In genomic region chr6:52124126-52125121, GRCh38 we compare ENCODE assay signal across 20 cellular contexts. TPM values are rescaled to one million over a fixed set of nuclear protein-coding genes. Genes with fewer than 3 reads are reported as not detected.
DNase-seq lines count a peak whose midpoint lies in the region; FAIRE-seq and TF ChIP-seq lines count a peak whose summit lies in the region.
"Had no signal": no experiment of that assay in that cellular context is flagged by ENCODE, and none has a peak within 500 bp of the region (broad histone marks: within the 10 kb centered on the region; RNA-seq: fewer than 3 reads in every experiment).

No MANE protein-coding gene starts in this region.

- H2BK5ac ChIP-seq in mesenchymal stem cell (ENCODE audit: low read depth, low read length, poor library complexity, severe bottlenecking) = peak overlapping the region; percentile 93

- no peak overlapping the region for H3K9ac ChIP-seq in kidney (ENCODE audit: low read length in 2 of 2)
- H3K9ac ChIP-seq in mesenchymal stem cell (ENCODE audit: low read length) = no peak overlapping the region
- H3K9ac ChIP-seq: BLaER1 treated with 17β-estradiol and CSF1 and Interleukin-3, amounts not matched to agents 10 nM and 100 nM had no signal

- H3K27me3 ChIP-seq in Caco-2 (replicated peaks; ENCODE audit: control insufficient read depth, insufficient read depth, low read length) (no peaks in the 10 kb centered on the region), mesenchymal stem cell (ENCODE audit: control insufficient read depth in 1 of 2, insufficient read depth in 1 of 2, low read length in 2 of 2) (peaks cover 0 to 6% of the 10 kb centered on the region in 2 experiments), testis (no peaks in the 10 kb centered on the region)
- H3K27me3 ChIP-seq: BLaER1 treated with 17β-estradiol and CSF1 and Interleukin-3, amounts not matched to agents 10 nM and 100 nM; SJCRH30 had no signal

- H3K36me3 ChIP-seq in Caco-2 (ENCODE audit: control insufficient read depth, insufficient read depth, low read length) = no peaks in the 10 kb centered on the region
- H3K36me3 ChIP-seq in kidney (ENCODE audit: control insufficient read depth in 1 of 2, insufficient read depth in 2 of 2, low read length in 2 of 2) = no peaks in the 10 kb centered on the region
- H3K36me3 ChIP-seq in mesenchymal stem cell (ENCODE audit: control insufficient read depth in 1 of 2, insufficient read depth in 2 of 2, low read depth in 1 of 2, low read length in 2 of 2) = no peaks in the 10 kb centered on the region
- no peaks in the 10 kb centered on the region for H3K36me3 ChIP-seq in testis (ENCODE audit: low read depth, missing control alignments)
- H3K36me3 ChIP-seq: BLaER1 treated with 17β-estradiol and CSF1 and Interleukin-3, amounts not matched to agents 10 nM and 100 nM; MG63; SJCRH30 had no signal

- peak overlapping the region; percentile 61 for H3K4me2 ChIP-seq in mesenchymal stem cell (ENCODE audit: low read length, poor library complexity, severe bottlenecking)
- H3K4me2 ChIP-seq: BLaER1 treated with 17β-estradiol and CSF1 and Interleukin-3, amounts not matched to agents 10 nM and 100 nM had no signal

- BruUV-seq in Caco-2 (replicated peaks; lab: Mats Ljungman, UMichigan) = no TSS peak

- no peak overlapping the region for H4K8ac ChIP-seq in mesenchymal stem cell (ENCODE audit: low read length)

- POLR2A ChIA-PET in Caco-2 (lab: Charles Lee) = no interaction called here
- POLR2A ChIA-PET in activated CD4-positive, alpha-beta T cell treated with anti-CD3 and anti-CD28 coated beads, Interleukin-2, amount 10 ng/mL, durations not matched to agents 7 days and 5 days (lab: Charles Lee) = no interaction called here

- WGBS in mesenchymal stem cell = 97% methylated on average over 3 of the region's 3 CpGs
- 83 to 92% methylated on average over 3 of the region's 3 CpGs for WGBS in testis, 2 donors

- no peaks in the 10 kb centered on the region for H3K36me3 Mint-ChIP-seq in Caco-2 (ENCODE audit: insufficient read depth, unreplicated experiment)
- H3K36me3 Mint-ChIP-seq in activated CD4-positive, alpha-beta T cell treated with anti-CD3 and anti-CD28 coated beads, Interleukin-2, amount 10 ng/mL, durations not matched to agents 7 days and 5 days (ENCODE audit: low read depth) = no peaks in the 10 kb centered on the region
- H3K36me3 Mint-ChIP-seq: CD8-positive, alpha-beta memory T cell had no signal

- TF ChIP-seq CTCF in Caco-2 (IDR thresholded peaks at IDR 0.05; ENCODE audit: insufficient read depth in 1 of 2, low read depth in 1 of 2, low read length in 1 of 2, severe bottlenecking in 1 of 2, unreplicated experiment in 1 of 2) = no peak
- TF ChIP-seq CTCF in kidney (IDR thresholded peaks at IDR 0.05; ENCODE audit: borderline replicate concordance, extremely low read depth, insufficient read depth) = no peak
- TF ChIP-seq CTCF in testis (IDR thresholded peaks at IDR 0.05) = no peak

- no peak overlapping the region for H2BK12ac ChIP-seq in mesenchymal stem cell (ENCODE audit: low read length in 2 of 2)

- no peaks in the 10 kb centered on the region for H3K27me3 Mint-ChIP-seq in Caco-2 (ENCODE audit: insufficient read depth, unreplicated experiment)
- peaks cover 7% of the 10 kb centered on the region for H3K27me3 Mint-ChIP-seq in activated CD4-positive, alpha-beta T cell treated with anti-CD3 and anti-CD28 coated beads, Interleukin-2, amount 10 ng/mL, durations not matched to agents 7 days and 5 days

- no peak overlapping the region for H3K23ac ChIP-seq in mesenchymal stem cell (ENCODE audit: low read length in 2 of 2)

- H2AFZ ChIP-seq in mesenchymal stem cell (ENCODE audit: low read depth, low read length) = no peak overlapping the region

- DNase-seq in Caco-2 (no peak), RPMI7951 (ENCODE audit: low read depth) (peak; percentile 58), kidney (no peak), mesenchymal stem cell (no peak), testis (no peak), NCI-H748 (lab: John Stamatoyannopoulos, UW; ENCODE audit: unreplicated experiment) (no peak), NCI-H1436 treated with DMSO at 0.1 percent for 48 hours (lab: John Stamatoyannopoulos, UW) (no peak)
- no peak for DNase-seq in activated CD4-positive, alpha-beta T cell treated with anti-CD3 and anti-CD28 coated beads, Interleukin-2, amount 10 ng/mL, durations not matched to agents 7 days and 5 days
- DNase-seq: CD8-positive, alpha-beta memory T cell; EL; GOT3; Karpas-422; MG63; NCI-H1092; NCI-H1694 treated with DMSO at 0.1 percent for 48 hours; NCI-H526 treated with DMSO at 0.1 percent for 48 hours; OCI-M1; SJCRH30 had no signal

- TF ChIP-seq POLR2A in testis (IDR thresholded peaks at IDR 0.05) = no peak

- H3K4me1 ChIP-seq in Caco-2 = peaks cover 15% of the 10 kb centered on the region
- peaks cover 5 to 53% of the 10 kb centered on the region in 2 donors for H3K4me1 ChIP-seq in kidney (ENCODE audit: control insufficient read depth in 1 of 2, insufficient read depth in 1 of 2, low read depth in 1 of 2, low read length in 2 of 2)
- H3K4me1 ChIP-seq in mesenchymal stem cell (ENCODE audit: control insufficient read depth, insufficient read depth, low read depth, low read length) = peaks cover 2% of the 10 kb centered on the region
- H3K4me1 ChIP-seq in testis = no peaks in the 10 kb centered on the region
- H3K4me1 ChIP-seq: BLaER1 treated with 17β-estradiol and CSF1 and Interleukin-3, amounts not matched to agents 10 nM and 100 nM; SJCRH30 had no signal

- peak; percentile 94 for FAIRE-seq in kidney (lab: Jason Lieb, UNC)
- FAIRE-seq: A204.1 had no signal

- H3K4me3 ChIP-seq in Caco-2 (ENCODE audit: low read depth, low read length) (no peak overlapping the region), kidney (ENCODE audit: low read length in 2 of 2) (peak overlapping the region in 1 of 2 donors; percentile 37), mesenchymal stem cell (ENCODE audit: insufficient read depth in 1 of 2, low read depth in 1 of 2, low read length in 2 of 2) (no peak overlapping the region), testis (no peak overlapping the region)
- H3K4me3 ChIP-seq: BLaER1 treated with 17β-estradiol and CSF1 and Interleukin-3, amounts not matched to agents 10 nM and 100 nM; MG63; SJCRH30 had no signal

- peaks cover 37% of the 10 kb centered on the region for H3K4me1 Mint-ChIP-seq in Caco-2 (ENCODE audit: low read depth, unreplicated experiment)
- no peaks in the 10 kb centered on the region for H3K4me1 Mint-ChIP-seq in activated CD4-positive, alpha-beta T cell treated with anti-CD3 and anti-CD28 coated beads, Interleukin-2, amount 10 ng/mL, durations not matched to agents 7 days and 5 days
- H3K4me1 Mint-ChIP-seq: CD8-positive, alpha-beta memory T cell had no signal

- H3K27ac ChIP-seq in kidney (ENCODE audit: low read depth in 2 of 2, low read length in 2 of 2) (peak overlapping the region; percentile 90 to 94), mesenchymal stem cell (ENCODE audit: low read length, poor library complexity, severe bottlenecking) (peak overlapping the region; percentile 98), testis (no peak overlapping the region)
- H3K27ac ChIP-seq: BLaER1 treated with 17β-estradiol and CSF1 and Interleukin-3, amounts not matched to agents 10 nM and 100 nM; SJCRH30 had no signal

- no peaks in the 10 kb centered on the region for H3K9me3 Mint-ChIP-seq in Caco-2 (ENCODE audit: unreplicated experiment)
- no peaks in the 10 kb centered on the region for H3K9me3 Mint-ChIP-seq in activated CD4-positive, alpha-beta T cell treated with anti-CD3 and anti-CD28 coated beads, Interleukin-2, amount 10 ng/mL, durations not matched to agents 7 days and 5 days

- no peak overlapping the region for H3K18ac ChIP-seq in mesenchymal stem cell (ENCODE audit: low read depth in 1 of 2, low read length in 2 of 2)

- CTCF ChIA-PET in Caco-2 (lab: Charles Lee) = no interaction called here
- CTCF ChIA-PET in activated CD4-positive, alpha-beta T cell treated with anti-CD3 and anti-CD28 coated beads, Interleukin-2, amount 10 ng/mL, durations not matched to agents 7 days and 5 days (lab: Charles Lee) = interaction anchor here (0.7 kb wide), 1 partner anchor 1836 kb away, joined by 3 read pairs; no protein-coding TSS in a partner anchor

- no peak overlapping the region for H2BK15ac ChIP-seq in mesenchymal stem cell (ENCODE audit: low read depth, poor library complexity, severe bottlenecking)

- no peak overlapping the region for H4K91ac ChIP-seq in mesenchymal stem cell (ENCODE audit: low read length)

- peak overlapping the region; percentile 96 for H2AK5ac ChIP-seq in mesenchymal stem cell (ENCODE audit: low read length, severe bottlenecking)

- H3K4me3 Mint-ChIP-seq in Caco-2 (ENCODE audit: unreplicated experiment) = peak overlapping the region; percentile 51
- no peak overlapping the region for H3K4me3 Mint-ChIP-seq in activated CD4-positive, alpha-beta T cell treated with anti-CD3 and anti-CD28 coated beads, Interleukin-2, amount 10 ng/mL, durations not matched to agents 7 days and 5 days
- H3K4me3 Mint-ChIP-seq: CD8-positive, alpha-beta memory T cell had no signal

- H3K9me3 ChIP-seq in Caco-2 (peaks cover 2% of the 10 kb centered on the region; the same call in 1 of the 2 replicates), kidney (ENCODE audit: control insufficient read depth in 1 of 2, low read length in 2 of 2) (peaks cover 0 to 2% of the 10 kb centered on the region in 2 donors), mesenchymal stem cell (ENCODE audit: control insufficient read depth, low read length) (no peaks in the 10 kb centered on the region), testis (no peaks in the 10 kb centered on the region)

- intact Hi-C loops in Caco-2 (cut with micrococcal nuclease; ENCODE audit: unreplicated experiment) = loop anchor here (1.0 to 2.0 kb wide), 2 partner anchors 8 to 38 kb away; partner anchors contain the start of gene PKHD1
- intact Hi-C loops in kidney (cut with DNase I) = no loop called here
- intact Hi-C loops in testis (cut with DNase I; ENCODE audit: low total_unique reads) = no loop called here

- no peaks in the 10 kb centered on the region for H3K79me1 ChIP-seq in mesenchymal stem cell (replicated peaks; ENCODE audit: low read length, poor library complexity, severe bottlenecking)

- H3K14ac ChIP-seq in mesenchymal stem cell (ENCODE audit: low read length in 2 of 2) = no peak overlapping the region

- no peak overlapping the region for H3K27ac Mint-ChIP-seq in Caco-2 (ENCODE audit: unreplicated experiment)
- H3K27ac Mint-ChIP-seq in activated CD4-positive, alpha-beta T cell treated with anti-CD3 and anti-CD28 coated beads, Interleukin-2, amount 10 ng/mL, durations not matched to agents 7 days and 5 days = no peak overlapping the region
- H3K27ac Mint-ChIP-seq: CD8-positive, alpha-beta memory T cell had no signal

- no peak overlapping the region for H3K4ac ChIP-seq in mesenchymal stem cell (ENCODE audit: low read depth in 1 of 2, low read length in 2 of 2)

- no peak overlapping the region for H2BK120ac ChIP-seq in mesenchymal stem cell (ENCODE audit: low read depth, low read length)

RNA-seq across cellular contexts. Expression of gene PKHD1, which starts 37.0 kb away (rescaled TPM):
- total RNA-seq in Caco-2 (2022) = 2.7 and 3.3 TPM in 2 replicates
- not detected in 2 replicates for total RNA-seq in RPMI7951 (2014; rRNA removed; shearing (Covaris generic))
- total RNA-seq in kidney = 77.5 TPM
- polyA plus RNA-seq in kidney (ENCODE audit: insufficient read depth, low read depth, low replicate concordance) = 6.0 TPM
- not detected for polyA plus RNA-seq in mesenchymal stem cell (2013, experiment 1 of 2)
- polyA plus RNA-seq in mesenchymal stem cell (2013, experiment 2 of 2) = not detected
- total RNA-seq in testis = 1 to 10 TPM; 1.3 to 1.7 TPM
- polyA plus RNA-seq in testis (ENCODE audit: insufficient read depth, low read depth, low replicate concordance) = 2.3 TPM
- total RNA-seq in activated CD4-positive, alpha-beta T cell treated with anti-CD3 and anti-CD28 coated beads, Interleukin-2, amount 10 ng/mL, durations not matched to agents 7 days and 5 days = not detected
- total RNA-seq: CD8-positive, alpha-beta memory T cell had no signal
- polyA plus RNA-seq: CD8-positive, alpha-beta memory T cell had no signal

Comparison
In these comparisons a context has a peak if more than half of its experiments do, and no peak if none do; other contexts are left out.
1. H3K27ac ChIP-seq: peak in kidney (2 of 2) and mesenchymal stem cell (single experiment); none in testis (0 of 2).
2. RNA of gene PKHD1, which starts 37.0 kb away (total RNA-seq): 77.5 TPM in kidney (single experiment); 2.7 to 3.3 TPM in Caco-2, 1.3 to 1.7 TPM in testis, not detected in RPMI7951 and not detected in activated CD4-positive, alpha-beta T cell treated with anti-CD3 and anti-CD28 coated beads, Interleukin-2, amount 10 ng/mL, durations not matched to agents 7 days and 5 days; every median in the first group is over 10 times any median in the second.